In genomic region chr10:29317423-29318021, GRCh38 we compare ENCODE assay signal across 25 cellular contexts. TPM values are rescaled to one million over a fixed set of nuclear protein-coding genes. Genes with fewer than 3 reads are reported as not detected.
DNase-seq lines count a peak whose midpoint lies in the region; ATAC-seq and TF ChIP-seq lines count a peak whose summit lies in the region.
"Had no signal": no experiment of that assay in that cellular context is flagged by ENCODE, and none has a peak within 500 bp of the region (broad histone marks: within the 10 kb centered on the region; RNA-seq: fewer than 3 reads in every experiment).

No MANE protein-coding gene starts in this region.

- peaks cover 7% of the 10 kb centered on the region for H3K4me1 Mint-ChIP-seq in T-helper 17 cell

- DNase-seq in left ventricle myocardium inferior (no peak), right cardiac atrium (no peak), T-helper 17 cell (no peak), right lobe of liver (peak; percentile 54 to 85 (median 73)), posterior cingulate gyrus (no peak), AG20443 (ENCODE audit: low spot score) (no peak)
- DNase-seq: activated CD4-positive, alpha-beta memory T cell treated with anti-CD3 and anti-CD28 coated beads, Interleukin-2, amount 10 ng/mL, durations not matched to agents 7 days and 5 days; activated naive CD4-positive, alpha-beta T cell; activated T-cell treated with anti-CD3 and anti-CD28 coated beads for 4 hours; CD4-positive, alpha-beta T cell; central memory CD4-positive, alpha-beta T cell; DMS153; hippocampal formation; islet precursor cell; Kasumi-1; NCI-H1417 treated with DMSO at 0.1 percent for 48 hours; NCI-H526 treated with DMSO at 0.1 percent for 48 hours; occipital lobe had no signal

- H3K4me3 Mint-ChIP-seq in T-helper 17 cell, result no peak overlapping the region
- H3K4me3 Mint-ChIP-seq: activated CD4-positive, alpha-beta memory T cell treated with anti-CD3 and anti-CD28 coated beads, Interleukin-2, amount 10 ng/mL, durations not matched to agents 7 days and 5 days; CD4-positive, alpha-beta T cell; T-helper 2 cell treated with Interferon-gamma antibody and Interleukin-4, amounts not matched to agents 5 μg/mL and 100 μg/mL, for 36 hours had no signal

- H3K4me3 ChIP-seq in left ventricle myocardium inferior, result no peak overlapping the region
- H3K4me3 ChIP-seq in right cardiac atrium (ENCODE audit: low read length), result no peak overlapping the region
- peak overlapping the region in 1 of 3 donors; percentile 28 for H3K4me3 ChIP-seq in right lobe of liver
- H3K4me3 ChIP-seq: HAP-1 had no signal

- no peaks in the 10 kb centered on the region for H3K36me3 Mint-ChIP-seq in T-helper 17 cell (ENCODE audit: low read depth)

- H3K9me3 ChIP-seq in left ventricle myocardium inferior (replicated peaks) (no peaks in the 10 kb centered on the region), right cardiac atrium (ENCODE audit: control insufficient read depth, low read length) (no peaks in the 10 kb centered on the region), T-helper 17 cell (ENCODE audit: control insufficient read depth, low read length, poor library complexity, severe bottlenecking) (no peaks in the 10 kb centered on the region), right lobe of liver (no peaks in the 10 kb centered on the region)
- H3K9me3 ChIP-seq: HAP-1, SJCRH30 had no signal

- peak overlapping the region; percentile 78 for H3K27ac Mint-ChIP-seq in T-helper 17 cell
- H3K27ac Mint-ChIP-seq: activated CD4-positive, alpha-beta memory T cell treated with anti-CD3 and anti-CD28 coated beads, Interleukin-2, amount 10 ng/mL, durations not matched to agents 7 days and 5 days; CD4-positive, alpha-beta T cell; T-helper 2 cell treated with Interferon-gamma antibody and Interleukin-4, amounts not matched to agents 5 μg/mL and 100 μg/mL, for 36 hours had no signal

- WGBS in right cardiac atrium, result 91% methylated on average over 5 of the region's 5 CpGs
- 29% methylated on average over 4 of the region's 5 CpGs for WGBS in right lobe of liver (ENCODE audit: insufficient coverage, low coverage, low lambda C conversion rate, missing lambda C conversion rate)

- ATAC-seq in right cardiac atrium, result no peak
- ATAC-seq in T-helper 17 cell, result no peak
- peak; percentile 54 to 71 (median 60) for ATAC-seq in right lobe of liver
- no peak for ATAC-seq in GM21381 (IDR thresholded peaks at IDR 0.05; ENCODE audit: unreplicated experiment)
- ATAC-seq in GM21447 (IDR thresholded peaks at IDR 0.05; ENCODE audit: unreplicated experiment), result no peak

- H3K27ac ChIP-seq in left ventricle myocardium inferior (replicated peaks) (peak overlapping the region; percentile 82), right cardiac atrium (ENCODE audit: low read length) (no peak overlapping the region), right lobe of liver (peak overlapping the region; percentile 17 to 92 (median 86))
- H3K27ac ChIP-seq: epithelial cell of prostate, SJCRH30 had no signal

- H3K27me3 ChIP-seq in left ventricle myocardium inferior (ENCODE audit: low read depth) (no peaks in the 10 kb centered on the region), right cardiac atrium (ENCODE audit: control insufficient read depth, insufficient read depth) (no peaks in the 10 kb centered on the region), right lobe of liver (no peaks in the 10 kb centered on the region)
- H3K27me3 ChIP-seq: SJCRH30 had no signal

- H3K4me1 ChIP-seq in left ventricle myocardium inferior, result peaks cover 37% of the 10 kb centered on the region
- H3K4me1 ChIP-seq in right cardiac atrium (ENCODE audit: control insufficient read depth, insufficient read depth, low read length), result no peaks in the 10 kb centered on the region
- H3K4me1 ChIP-seq in right lobe of liver, result peaks cover 0 to 54% (median 24%) of the 10 kb centered on the region in 4 donors

- intact Hi-C loops in left ventricle myocardium inferior (cut with micrococcal nuclease) (no loop called here), right cardiac atrium (cut with DNase I) (no loop called here), right lobe of liver (cut with DNase I) (no loop called here), posterior cingulate gyrus (cut with DNase I) (loop anchor here (10.0 kb wide), 1 partner anchor 183 kb away; no protein-coding TSS in a partner anchor)

- TF ChIP-seq CTCF in left ventricle myocardium inferior (IDR thresholded peaks at IDR 0.05; ENCODE audit: borderline replicate concordance) (no peak), right lobe of liver (IDR thresholded peaks at IDR 0.05) (no peak)

- H3K27me3 Mint-ChIP-seq in T-helper 17 cell, result peaks cover 60% of the 10 kb centered on the region

- TF ChIP-seq POLR2A in right lobe of liver (IDR thresholded peaks at IDR 0.05), result peak; percentile 31

- no peaks in the 10 kb centered on the region for H3K36me3 ChIP-seq in left ventricle myocardium inferior
- no peaks in the 10 kb centered on the region for H3K36me3 ChIP-seq in right lobe of liver
- H3K36me3 ChIP-seq: HAP-1, SJCRH30 had no signal

RNA-seq across cellular contexts. Expression of gene LYZL1, which starts 28.7 kb away (rescaled TPM):
- total RNA-seq in left ventricle myocardium inferior (not detected), right cardiac atrium (not detected), T-helper 17 cell (not detected), right lobe of liver (not detected)
- not detected for polyA plus RNA-seq in right cardiac atrium
- total RNA-seq: activated CD4-positive, alpha-beta memory T cell treated with anti-CD3 and anti-CD28 coated beads, Interleukin-2, amount 10 ng/mL, durations not matched to agents 7 days and 5 days; CD4-positive, alpha-beta T cell; lung microvascular endothelial cell; occipital lobe; SJCRH30 had no signal

Comparison
In these comparisons a context has a peak if more than half of its experiments do, and no peak if none do; other contexts are left out.
1. DNase-seq: peak in right lobe of liver (3 of 3); none in left ventricle myocardium inferior (single experiment), right cardiac atrium (0 of 3), T-helper 17 cell (0 of 3), posterior cingulate gyrus (0 of 10) and AG20443 (single experiment).
2. ATAC-seq: peak in right lobe of liver (4 of 4); none in right cardiac atrium (0 of 2), T-helper 17 cell (single experiment), GM21381 (single experiment) and GM21447 (single experiment).